8 cellular contexts compared by ENCODE assay signal in genomic region chr13:40664100-40665060, GRCh38. TPM values are rescaled to one million over a fixed set of nuclear protein-coding genes. Genes with fewer than 3 reads are reported as not detected.
DNase-seq lines count a peak whose midpoint lies in the region; ATAC-seq and TF ChIP-seq lines count a peak whose summit lies in the region.

No MANE protein-coding gene starts in this region.

- no peaks in the 10 kb centered on the region for H3K9me3 Mint-ChIP-seq in osteocyte (ENCODE audit: unreplicated experiment)

- 9 to 22% methylated on average over 14 to 53 of the region's 87 CpGs for WGBS in tibial nerve, 2 donors

- no peaks in the 10 kb centered on the region for H3K36me3 ChIP-seq in GM06990 (ENCODE audit: control insufficient read depth, insufficient read depth, low read length)
- H3K36me3 ChIP-seq in tibial nerve: no peaks in the 10 kb centered on the region

- no peaks in the 10 kb centered on the region for H3K36me3 Mint-ChIP-seq in osteocyte (ENCODE audit: unreplicated experiment)

- peak; percentile 77 for DNase-seq in GM06990 (ENCODE audit: extremely low read depth, insufficient read length)
- peak; percentile 51 for DNase-seq in RPMI7951 (ENCODE audit: low read depth)
- peak; percentile 77 for DNase-seq in activated naive CD4-positive, alpha-beta T cell treated with Interleukin-2 at 50 U/mL for 16 hours
- DNase-seq in glomerular visceral epithelial cell (ENCODE audit: extremely low spot score): peak; percentile 63
- no peak for DNase-seq in osteocyte (ENCODE audit: extremely low spot score, unreplicated experiment)
- DNase-seq in tibial nerve (ENCODE audit: low spot score in 2 of 2): peak; percentile 66 to 73
- DNase-seq in NCI-H2081 treated with DMSO at 0.1 percent for 48 hours (lab: John Stamatoyannopoulos, UW): no peak

- H3K9me3 ChIP-seq in tibial nerve: no peaks in the 10 kb centered on the region

- peak overlapping the region; percentile 96 to 99 (median 96) for H3K27ac ChIP-seq in tibial nerve

- peak in 1 of 2 donors; percentile 66 for TF ChIP-seq EP300 in tibial nerve (IDR thresholded peaks at IDR 0.05)

- peak overlapping the region; percentile 85 for H3K4me3 Mint-ChIP-seq in osteocyte (ENCODE audit: unreplicated experiment)

- H3K27me3 Mint-ChIP-seq in osteocyte (ENCODE audit: unreplicated experiment): no peaks in the 10 kb centered on the region

- TF ChIP-seq CTCF in GM06990 (IDR thresholded peaks at IDR 0.05; ENCODE audit: insufficient read depth, low read length, poor library complexity, severe bottlenecking) (no peak), osteocyte (IDR thresholded peaks at IDR 0.05) (no peak), tibial nerve (IDR thresholded peaks at IDR 0.05) (no peak)

- peak in 1 of 2 donors; percentile 66 for TF ChIP-seq POLR2A in tibial nerve (IDR thresholded peaks at IDR 0.05)

- peaks cover 0 to 52% (median 25%) of the 10 kb centered on the region in 4 donors for H3K4me1 ChIP-seq in tibial nerve

- H3K27me3 ChIP-seq in GM06990 (replicated peaks; ENCODE audit: control insufficient read depth, insufficient read depth, low read length) (no peaks in the 10 kb centered on the region), tibial nerve (no peaks in the 10 kb centered on the region)

- peak overlapping the region; percentile 88 for H3K27ac Mint-ChIP-seq in osteocyte (ENCODE audit: unreplicated experiment)

- H3K4me3 ChIP-seq in GM06990 (replicated peaks; ENCODE audit: low read depth, low read length) (peak overlapping the region; percentile 80), tibial nerve (peak overlapping the region; percentile 72 to 98 (median 76))

- H3K4me1 Mint-ChIP-seq in osteocyte (ENCODE audit: unreplicated experiment): peaks cover 38% of the 10 kb centered on the region

- ATAC-seq in HG02678 (IDR thresholded peaks at IDR 0.05; ENCODE audit: unreplicated experiment): peak; percentile 26

RNA-seq across cellular contexts. Expression of gene FOXO1, which starts 2.1 kb away (rescaled TPM):
- total RNA-seq in RPMI7951 (2014; rRNA removed; shearing (Covaris generic)): 1.2 and 1.6 TPM in 2 replicates
- 8.6 and 10.0 TPM in 2 replicates for total RNA-seq in osteocyte
- 100 to 1,000 TPM; 153 to 194 (median 176) TPM for total RNA-seq in tibial nerve

Comparison
In these comparisons a context has a peak if more than half of its experiments do, and no peak if none do; other contexts are left out.
1. DNase-seq: peak in GM06990 (single experiment), RPMI7951 (single experiment), activated naive CD4-positive, alpha-beta T cell treated with Interleukin-2 at 50 U/mL for 16 hours (single experiment), glomerular visceral epithelial cell (single experiment) and tibial nerve (2 of 2); none in osteocyte (single experiment) and NCI-H2081 treated with DMSO at 0.1 percent for 48 hours (single experiment).
2. RNA of gene FOXO1, which starts 2.1 kb away (total RNA-seq): 153 to 194 TPM in tibial nerve; 8.6 to 10.0 TPM in osteocyte and 1.2 to 1.6 TPM in RPMI7951; every median in the first group is over 10 times any median in the second.